In the genomic region with DNA sequence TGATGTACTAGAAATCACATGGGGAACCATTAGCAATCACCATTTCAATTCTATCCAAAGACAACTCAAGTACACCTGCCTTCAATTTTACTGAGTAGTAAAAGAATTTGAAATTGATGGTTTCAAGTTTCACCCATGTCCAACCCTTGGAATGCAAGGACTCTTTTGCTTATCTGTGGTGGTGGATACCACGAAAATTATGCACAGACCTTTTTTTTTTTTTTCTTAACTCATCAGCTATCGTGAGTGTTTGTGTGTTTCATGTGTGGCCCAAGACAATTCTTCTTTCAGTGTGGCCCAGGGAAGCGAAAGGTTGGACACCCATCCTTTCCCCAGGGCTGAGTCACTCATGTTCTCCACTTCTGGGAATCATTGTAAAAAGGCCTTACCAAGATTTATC, we compare ENCODE assay signal across 23 cellular contexts.
"Had no signal": no experiment of that assay in that cellular context is flagged by ENCODE, and none has a peak within 500 bp of the region (broad histone marks: within the 10 kb centered on the region; RNA-seq: fewer than 3 reads in every experiment).

No MANE protein-coding gene starts in this region.

- H3K9me3 ChIP-seq: mucosa of descending colon, neutrophil, psoas muscle, right lobe of liver, tibial artery, upper lobe of left lung, uterus had no signal

- ATAC-seq: esophagus mucosa; foreskin keratinocyte; left colon; mucosa of descending colon; naive thymus-derived CD8-positive, alpha-beta T cell; psoas muscle; right lobe of liver; stimulated activated memory B cell treated with anti-CD40 and anti-IgM and Interleukin-4, amounts not matched to agents 10 μg/mL and 1 μg/mL and 100 μg/mL, for 72 hours had no signal

- H3K27me3 ChIP-seq: foreskin keratinocyte, hepatocyte, neutrophil, right lobe of liver, tibial artery, upper lobe of left lung, uterus had no signal

- H3K27ac ChIP-seq: dorsolateral prefrontal cortex, foreskin keratinocyte, hepatocyte, neutrophil, psoas muscle, right lobe of liver, spleen, tibial artery, upper lobe of left lung, uterus had no signal

- H3K4me1 Mint-ChIP-seq: naive thymus-derived CD8-positive, alpha-beta T cell; stimulated activated memory B cell treated with anti-CD40 and anti-IgM and Interleukin-4, amounts not matched to agents 10 μg/mL and 1 μg/mL and 100 μg/mL, for 72 hours had no signal

- H3K4me3 ChIP-seq: dorsolateral prefrontal cortex, hepatocyte, mucosa of descending colon, psoas muscle, right lobe of liver, spleen, tibial artery, upper lobe of left lung, uterus had no signal

- H3K36me3 Mint-ChIP-seq: naive thymus-derived CD8-positive, alpha-beta T cell; stimulated activated memory B cell treated with anti-CD40 and anti-IgM and Interleukin-4, amounts not matched to agents 10 μg/mL and 1 μg/mL and 100 μg/mL, for 72 hours had no signal

- H3K4me2 ChIP-seq: hepatocyte had no signal

- H3K4me3 Mint-ChIP-seq: naive thymus-derived CD8-positive, alpha-beta T cell; stimulated activated memory B cell treated with anti-CD40 and anti-IgM and Interleukin-4, amounts not matched to agents 10 μg/mL and 1 μg/mL and 100 μg/mL, for 72 hours; stimulated activated naive CD8-positive, alpha-beta T cell treated with anti-CD3 and anti-CD28 coated beads, Interleukin-15, Interleukin-2, amounts not matched to agents 100 ng/mL and 50 ng/mL, for 24 hours had no signal

- H3K36me3 ChIP-seq: neutrophil, right lobe of liver, spleen, tibial artery, upper lobe of left lung, uterus had no signal

- H3K27me3 Mint-ChIP-seq: stimulated activated naive CD8-positive, alpha-beta T cell treated with anti-CD3 and anti-CD28 coated beads, Interleukin-15, Interleukin-2, amounts not matched to agents 100 ng/mL and 50 ng/mL, for 24 hours had no signal

- H3K79me2 ChIP-seq: hepatocyte had no signal

- H2AFZ ChIP-seq: hepatocyte had no signal

- H3K4me1 ChIP-seq: foreskin keratinocyte, psoas muscle, right lobe of liver, spleen, upper lobe of left lung, uterus had no signal

- H3K9me3 Mint-ChIP-seq: naive thymus-derived CD8-positive, alpha-beta T cell; stimulated activated naive CD8-positive, alpha-beta T cell treated with anti-CD3 and anti-CD28 coated beads, Interleukin-15, Interleukin-2, amounts not matched to agents 100 ng/mL and 50 ng/mL, for 24 hours had no signal

- H3K27ac Mint-ChIP-seq: naive thymus-derived CD8-positive, alpha-beta T cell; stimulated activated memory B cell treated with anti-CD40 and anti-IgM and Interleukin-4, amounts not matched to agents 10 μg/mL and 1 μg/mL and 100 μg/mL, for 72 hours; stimulated activated naive CD8-positive, alpha-beta T cell treated with anti-CD3 and anti-CD28 coated beads, Interleukin-15, Interleukin-2, amounts not matched to agents 100 ng/mL and 50 ng/mL, for 24 hours had no signal

- DNase-seq: cortex of kidney; dorsolateral prefrontal cortex; effector memory CD4-positive, alpha-beta T cell; foreskin keratinocyte; left colon; mesendoderm; mucosa of descending colon; naive thymus-derived CD8-positive, alpha-beta T cell; psoas muscle; retina; right lobe of liver; spleen; stimulated activated CD4-positive, alpha-beta T cell treated with anti-CD3 and anti-CD28 coated beads, Interleukin-15, amount 100 ng/mL, for 24 hours; stimulated activated CD4-positive, alpha-beta T cell treated with anti-CD3 and anti-CD28 coated beads, Interleukin-1b, Interleukin-23, amount 100 ng/mL, for 48 hours; stimulated activated CD4-positive, alpha-beta T cell treated with anti-CD3 and anti-CD28 coated beads, Interleukin-4, amount 100 ng/mL, for 24 hours; tibial artery; upper lobe of left lung; uterus had no signal
